In genomic region chr10:24363070-24363469, GRCh38 we compare ENCODE assay signal across 23 cellular contexts.
A peak's percentile ranks its signal among the peaks of the same experiment; 100 is the strongest.
DNase-seq lines count a peak whose midpoint lies in the region; ATAC-seq and TF ChIP-seq lines count a peak whose summit lies in the region.
"Had no signal": no experiment of that assay in that cellular context is flagged by ENCODE, and none has a peak within 500 bp of the region (broad histone marks: within the 10 kb centered on the region; RNA-seq: fewer than 3 reads in every experiment).

No MANE protein-coding gene starts in this region.

- no peaks in the 10 kb centered on the region for H3K36me3 ChIP-seq in A673 (ENCODE audit: insufficient read depth, low read length, poor library complexity, severe bottlenecking)
- no peaks in the 10 kb centered on the region for H3K36me3 ChIP-seq in IMR-90 (ENCODE audit: control insufficient read depth, insufficient read depth, low read length)
- H3K36me3 ChIP-seq in mammary epithelial cell (ENCODE audit: insufficient read depth, low read length) = no peaks in the 10 kb centered on the region
- H3K36me3 ChIP-seq in left lung = no peaks in the 10 kb centered on the region

- H2AK5ac ChIP-seq in IMR-90 (ENCODE audit: low read depth, low read length) = no peak overlapping the region

- in situ Hi-C loops in IMR-90 (cut with MboI; ENCODE audit: low sequenced_read_pairs) = loop anchor here (10.0 to 25.0 kb wide), 3 partner anchors 142 to 1201 kb away; no protein-coding TSS in a partner anchor
- in situ Hi-C loops in mammary epithelial cell (cut with MboI; ENCODE audit: low sequenced_read_pairs in 2 of 2) = loop anchor here (25.0 kb wide), 1 partner anchor 376 kb away; no protein-coding TSS in a partner anchor

- H3K18ac ChIP-seq in IMR-90 (ENCODE audit: low read depth, low read length) = no peak overlapping the region

- H2AK9ac ChIP-seq in IMR-90 (replicated peaks; ENCODE audit: low read depth, low read length, poor library complexity) = no peak overlapping the region

- no peak overlapping the region for H3K4me2 ChIP-seq in IMR-90 (ENCODE audit: low read depth, low read length)
- H3K4me2 ChIP-seq in mammary epithelial cell (ENCODE audit: insufficient read depth, low read depth, low read length) = no peak overlapping the region

- H4K20me1 ChIP-seq in IMR-90 (ENCODE audit: insufficient read depth, low read length) = no peaks in the 10 kb centered on the region
- H4K20me1 ChIP-seq in mammary epithelial cell (ENCODE audit: insufficient read depth, low read length) = no peaks in the 10 kb centered on the region

- H3K4me3 ChIP-seq in A673 (ENCODE audit: low read depth, low read length, poor library complexity, severe bottlenecking) (no peak overlapping the region), IMR-90 (ENCODE audit: insufficient read depth, low read depth, low read length) (no peak overlapping the region), mammary epithelial cell (replicated peaks in 1 of 3; ENCODE audit: insufficient read depth in 1 of 3, low read depth in 2 of 3, low read length in 3 of 3) (no peak overlapping the region), left lung (no peak overlapping the region)
- H3K4me3 ChIP-seq: SJCRH30 had no signal

- no peak overlapping the region for H2BK5ac ChIP-seq in IMR-90 (ENCODE audit: low read depth, low read length, poor library complexity, severe bottlenecking)

- H2BK15ac ChIP-seq in IMR-90 (ENCODE audit: low read depth, low read length) = no peak overlapping the region

- H4K5ac ChIP-seq in IMR-90 (ENCODE audit: low read depth, low read length) = no peak overlapping the region

- H4K8ac ChIP-seq in IMR-90 (ENCODE audit: low read depth in 2 of 2, low read length in 2 of 2) = no peak overlapping the region

- no peak overlapping the region for H3K56ac ChIP-seq in IMR-90 (ENCODE audit: extremely low read depth, insufficient read depth, low read length)

- no peak overlapping the region for H3K14ac ChIP-seq in IMR-90 (replicated peaks; ENCODE audit: low read depth, low read length)

- H3K23ac ChIP-seq in IMR-90 (ENCODE audit: low read depth, low read length) = no peak overlapping the region

- no peaks in the 10 kb centered on the region for H3K9me1 ChIP-seq in IMR-90 (ENCODE audit: insufficient read depth, low read length)

- DNase-seq in A673 (ENCODE audit: low spot score) (peak; percentile 68), IMR-90 (peak; percentile 57), mammary epithelial cell (peak; percentile 68), left lung (no peak), NCI-H2171 (lab: John Stamatoyannopoulos, UW) (no peak), NCI-H510A treated with DMSO at 0.1 percent for 48 hours (lab: John Stamatoyannopoulos, UW) (no peak), NCI-H1105 treated with DMSO at 0.1 percent for 48 hours (lab: John Stamatoyannopoulos, UW) (no peak)
- DNase-seq: activated CD4-positive, alpha-beta memory T cell treated with anti-CD3 and anti-CD28 coated beads, Interleukin-2, amount 10 ng/mL, durations not matched to agents 7 days and 5 days; anterior cingulate cortex; effector memory CD4-positive, alpha-beta T cell; HFFc6; hypothalamus; natural killer cell; NCI-H1092 treated with DMSO at 0.1 percent for 48 hours; NCI-H2081 treated with DMSO at 0.1 percent for 48 hours; NCI-H526 treated with DMSO at 0.1 percent for 48 hours; OCI-M1; posterior cingulate gyrus; SJCRH30; stimulated activated CD4-positive, alpha-beta T cell treated with anti-CD3 and anti-CD28 coated beads, Interleukin-4, amount 100 ng/mL, for 4 hours; T-helper 17 cell had no signal

- dilution Hi-C loops in IMR-90 (cut with HindIII; ENCODE audit: low sequenced_read_pairs, unreplicated experiment) = no loop called here
- dilution Hi-C loops in mammary epithelial cell (cut with HindIII; ENCODE audit: low sequenced_read_pairs) = no loop called here

- no peak for TF ChIP-seq POLR2A in IMR-90 (IDR thresholded peaks at IDR 0.05; ENCODE audit: low read depth, low read length)

- no peak for TF ChIP-seq CTCF in A673 (conservative IDR thresholded peaks at IDR 0.05; ENCODE audit: low read depth, low read length)
- TF ChIP-seq CTCF in IMR-90 (conservative IDR thresholded peaks at IDR 0.05; ENCODE audit: low read depth, low read length) = no peak
- no peak for TF ChIP-seq CTCF in mammary epithelial cell (conservative IDR thresholded peaks at IDR 0.05 in 1 of 2, IDR thresholded peaks at IDR 0.05 in 1 of 2; ENCODE audit: extremely low read depth in 1 of 2, insufficient read depth in 1 of 2, low read depth in 1 of 2, low read length in 2 of 2)
- no peak for TF ChIP-seq CTCF in left lung (IDR thresholded peaks at IDR 0.05)

- H3K79me2 ChIP-seq in mammary epithelial cell (ENCODE audit: insufficient read depth, low read length) = peaks cover 18% of the 10 kb centered on the region

- H2AFZ ChIP-seq in IMR-90 (replicated peaks; ENCODE audit: low read length, poor library complexity) (no peak overlapping the region), mammary epithelial cell (ENCODE audit: low read depth, low read length) (no peak overlapping the region)

- WGBS in IMR-90 (ENCODE audit: extremely low coverage in 2 of 2, insufficient read length in 1 of 2), 2 experiments = 10% methylated on average over 2 of the region's 3 CpGs; no CpG with 5 or more reads in 1 of the 2 experiments
- WGBS in mammary epithelial cell (ENCODE audit: low coverage, missing lambda C conversion rate) = 55% methylated on average over 3 of the region's 3 CpGs

- H3K4ac ChIP-seq in IMR-90 (ENCODE audit: low read depth, low read length) = no peak overlapping the region

- BruUV-seq in A673 (replicated peaks; lab: Mats Ljungman, UMichigan) = no TSS peak
- no TSS peak for BruUV-seq in IMR-90 (replicated peaks; lab: Mats Ljungman, UMichigan)
- BruUV-seq in mammary epithelial cell (replicated peaks; lab: Mats Ljungman, UMichigan) = no TSS peak

- no peak for TF ChIP-seq RAD21 in IMR-90 (IDR thresholded peaks at IDR 0.05; ENCODE audit: low read length)

- no peak overlapping the region for H4K91ac ChIP-seq in IMR-90 (ENCODE audit: insufficient read depth, low read depth, low read length)

- CTCF ChIA-PET in A673 (lab: Charles Lee) = interaction anchor here (0.6 kb wide), 1 partner anchor 137 kb away, joined by 3 read pairs; no protein-coding TSS in a partner anchor
- CTCF ChIA-PET in IMR-90 (lab: Yijun Ruan, JAX) = no interaction called here
- CTCF ChIA-PET in mammary epithelial cell (lab: Charles Lee; ENCODE audit: low non-redundant PET) = no interaction called here

- POLR2A ChIA-PET in A673 (lab: Charles Lee; ENCODE audit: low non-redundant PET) (no interaction called here), IMR-90 (lab: Charles Lee; ENCODE audit: unreplicated experiment) (no interaction called here)

- H3K4me1 ChIP-seq in A673 (ENCODE audit: insufficient read depth, low read length, poor library complexity, severe bottlenecking) (peaks cover 49% of the 10 kb centered on the region), IMR-90 (ENCODE audit: control insufficient read depth, insufficient read depth, low read length) (no peaks in the 10 kb centered on the region), mammary epithelial cell (ENCODE audit: insufficient read depth, low read length) (no peaks in the 10 kb centered on the region), left lung (no peaks in the 10 kb centered on the region)
- H3K4me1 ChIP-seq: SJCRH30 had no signal

- H3K9me3 ChIP-seq in A673 (ENCODE audit: low read depth, low read length, poor library complexity, severe bottlenecking) = no peaks in the 10 kb centered on the region
- H3K9me3 ChIP-seq in IMR-90 (ENCODE audit: control insufficient read depth, insufficient read depth, low read length) = no peaks in the 10 kb centered on the region
- H3K9me3 ChIP-seq in mammary epithelial cell (replicated peaks; ENCODE audit: insufficient read depth, low read length) = no peaks in the 10 kb centered on the region
- H3K9me3 ChIP-seq in left lung = no peaks in the 10 kb centered on the region
- H3K9me3 ChIP-seq: SJCRH30 had no signal

- H2BK20ac ChIP-seq in IMR-90 (ENCODE audit: low read depth, low read length) = no peak overlapping the region

- H3K79me1 ChIP-seq in IMR-90 (ENCODE audit: low read depth in 1 of 2, low read length in 2 of 2) = no peaks in the 10 kb centered on the region

- H3K27me3 ChIP-seq in A673 (replicated peaks; ENCODE audit: insufficient read depth, low read depth, low read length, poor library complexity) = no peaks in the 10 kb centered on the region
- H3K27me3 ChIP-seq in IMR-90 (ENCODE audit: control insufficient read depth, insufficient read depth, low read length) = peaks cover 2% of the 10 kb centered on the region; the same call in 1 of the 2 replicates
- no peaks in the 10 kb centered on the region for H3K27me3 ChIP-seq in mammary epithelial cell (ENCODE audit: insufficient read depth, low read length)
- H3K27me3 ChIP-seq in left lung = no peaks in the 10 kb centered on the region
- H3K27me3 ChIP-seq: SJCRH30 had no signal

- H2BK120ac ChIP-seq in IMR-90 (ENCODE audit: low read depth, low read length) = no peak overlapping the region

- ATAC-seq in IMR-90 (ENCODE audit: low read depth) (peak; percentile 37; the same call in 1 of the 2 replicates), left lung (peak; percentile 69), GM21576 (IDR thresholded peaks at IDR 0.05; ENCODE audit: unreplicated experiment) (no peak)
- ATAC-seq: natural killer cell, T-helper 17 cell had no signal

- intact Hi-C loops in A673 (cut with micrococcal nuclease; ENCODE audit: unreplicated experiment) (loop anchor here (5.0 to 10.0 kb wide), 3 partner anchors 166 to 658 kb away; no protein-coding TSS in a partner anchor), IMR-90 (cut with micrococcal nuclease) (loop anchor here (5.0 kb wide), 1 partner anchor 156 kb away; the partner anchor contains the start of gene KIAA1217), mammary epithelial cell (cut with micrococcal nuclease) (loop anchor here (5.0 kb wide), 3 partner anchors 106 to 194 kb away; no protein-coding TSS in a partner anchor), left lung (cut with DNase I) (no loop called here)

- peak overlapping the region; percentile 71 for H3K27ac ChIP-seq in A673 (ENCODE audit: low read depth, low read length, poor library complexity, severe bottlenecking)
- H3K27ac ChIP-seq in IMR-90 (ENCODE audit: insufficient read depth, low read length) = no peak overlapping the region
- H3K27ac ChIP-seq in mammary epithelial cell (ENCODE audit: insufficient read depth, low read depth, low read length) = no peak overlapping the region
- no peak overlapping the region for H3K27ac ChIP-seq in left lung
- H3K27ac ChIP-seq: HL-60, SJCRH30 had no signal

- no peak overlapping the region for H3K9ac ChIP-seq in IMR-90 (ENCODE audit: low read depth, low read length)
- no peak overlapping the region for H3K9ac ChIP-seq in mammary epithelial cell (ENCODE audit: insufficient read depth, low read length)

TF ChIP-seq in IMR-90, 13 proteins besides CTCF, POLR2A, EP300 and RAD21 (continues in another document):
- TF ChIP-seq CEBPB (IDR thresholded peaks at IDR 0.05; ENCODE audit: low read depth, low read length) = peak; percentile 95

Comparison
In these comparisons a context has a peak if more than half of its experiments do, and no peak if none do; other contexts are left out.
1. DNase-seq: peak in A673 (single experiment), IMR-90 (single experiment) and mammary epithelial cell (single experiment); none in left lung (0 of 2), NCI-H2171 (single experiment), NCI-H510A treated with DMSO at 0.1 percent for 48 hours (single experiment) and NCI-H1105 treated with DMSO at 0.1 percent for 48 hours (single experiment).
2. intact Hi-C loops: an anchor here in A673 (5.0 to 10.0 kb wide), IMR-90 (5.0 kb wide) and mammary epithelial cell (5.0 kb wide); none called in left lung.